In the genomic region with DNA sequence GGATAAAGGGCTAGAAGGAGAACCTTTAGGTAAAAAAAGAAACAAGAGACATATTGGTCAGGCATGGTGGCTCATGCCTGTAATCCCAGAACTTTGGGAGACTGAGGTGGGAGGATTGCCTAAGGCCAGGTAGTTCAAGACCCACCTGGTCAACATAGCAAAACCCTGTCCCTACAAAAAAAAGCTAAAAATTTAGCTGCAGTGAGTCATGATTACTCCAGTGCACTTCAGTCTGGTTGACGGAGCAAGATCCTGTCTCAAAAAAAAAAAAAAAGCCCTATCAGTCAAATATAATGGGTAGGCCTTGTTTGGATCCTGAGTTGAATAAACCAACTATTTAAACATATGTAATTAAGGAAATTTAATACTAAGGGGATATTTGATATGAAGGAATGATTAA, we compare ENCODE assay signal across 23 cellular contexts. TPM values are rescaled to one million over a fixed set of nuclear protein-coding genes. Genes with fewer than 3 reads are reported as not detected.
"Had no signal": no experiment of that assay in that cellular context is flagged by ENCODE, and none has a peak within 500 bp of the region (broad histone marks: within the 10 kb centered on the region; RNA-seq: fewer than 3 reads in every experiment).

No MANE protein-coding gene starts in this region.

- H3K9me3 Mint-ChIP-seq: activated CD4-positive, alpha-beta memory T cell treated with anti-CD3 and anti-CD28 coated beads for 36 hours; activated CD4-positive, alpha-beta T cell treated with anti-CD3 and anti-CD28 coated beads, Interleukin-2, amount 10 ng/mL, durations not matched to agents 7 days and 5 days; activated naive CD4-positive, alpha-beta T cell treated with anti-CD3 and anti-CD28 coated beads, Interleukin-2, amount 10 ng/mL, durations not matched to agents 7 days and 5 days; activated naive CD8-positive, alpha-beta T cell treated with anti-CD3 and anti-CD28 coated beads for 36 hours; activated T-helper 2 cell treated with anti-CD3 and anti-CD28 coated beads, Interferon-gamma antibody, Interleukin-2, Interleukin-4, amounts not matched to agents 10 μg/mL and 5 μg/mL and 100 μg/mL, durations not matched to agents 14 hours and 24 hours and 36 hours; T-helper 1 cell treated with Interleukin-12 subunit alpha and Interleukin-12 subunit beta and Interleukin-4 antibody, amounts not matched to agents 30 μg/mL and 1 μg/mL, for 36 hours had no signal

- H3K4me1 Mint-ChIP-seq: activated CD4-positive, alpha-beta T cell treated with anti-CD3 and anti-CD28 coated beads, Interleukin-2, amount 10 ng/mL, durations not matched to agents 7 days and 5 days; activated naive CD4-positive, alpha-beta T cell treated with anti-CD3 and anti-CD28 coated beads, Interleukin-2, amount 10 ng/mL, durations not matched to agents 7 days and 5 days; activated naive CD8-positive, alpha-beta T cell treated with anti-CD3 and anti-CD28 coated beads for 36 hours had no signal

- H3K4me3 Mint-ChIP-seq: activated CD4-positive, alpha-beta memory T cell treated with anti-CD3 and anti-CD28 coated beads for 36 hours; activated CD4-positive, alpha-beta T cell treated with anti-CD3 and anti-CD28 coated beads, Interleukin-2, amount 10 ng/mL, durations not matched to agents 7 days and 5 days; activated naive CD4-positive, alpha-beta T cell treated with anti-CD3 and anti-CD28 coated beads, Interleukin-2, amount 10 ng/mL, durations not matched to agents 7 days and 5 days; activated naive CD8-positive, alpha-beta T cell treated with anti-CD3 and anti-CD28 coated beads for 36 hours; T-helper 1 cell treated with Interleukin-12 subunit alpha and Interleukin-12 subunit beta and Interleukin-4 antibody, amounts not matched to agents 30 μg/mL and 1 μg/mL, for 36 hours had no signal

- H3K27me3 ChIP-seq: brain microvascular endothelial cell had no signal

- H3K36me3 ChIP-seq: brain microvascular endothelial cell had no signal

- H3K27ac Mint-ChIP-seq: activated CD4-positive, alpha-beta memory T cell treated with anti-CD3 and anti-CD28 coated beads for 36 hours; activated CD4-positive, alpha-beta T cell treated with anti-CD3 and anti-CD28 coated beads, Interleukin-2, amount 10 ng/mL, durations not matched to agents 7 days and 5 days; activated naive CD4-positive, alpha-beta T cell treated with anti-CD3 and anti-CD28 coated beads, Interleukin-2, amount 10 ng/mL, durations not matched to agents 7 days and 5 days; activated naive CD8-positive, alpha-beta T cell treated with anti-CD3 and anti-CD28 coated beads for 36 hours; activated T-helper 2 cell treated with anti-CD3 and anti-CD28 coated beads, Interferon-gamma antibody, Interleukin-2, Interleukin-4, amounts not matched to agents 10 μg/mL and 5 μg/mL and 100 μg/mL, durations not matched to agents 14 hours and 24 hours and 36 hours; T-helper 1 cell treated with Interleukin-12 subunit alpha and Interleukin-12 subunit beta and Interleukin-4 antibody, amounts not matched to agents 30 μg/mL and 1 μg/mL, for 36 hours had no signal

- H3K36me3 Mint-ChIP-seq: activated CD4-positive, alpha-beta memory T cell treated with anti-CD3 and anti-CD28 coated beads for 36 hours; activated naive CD4-positive, alpha-beta T cell treated with anti-CD3 and anti-CD28 coated beads, Interleukin-2, amount 10 ng/mL, durations not matched to agents 7 days and 5 days; activated naive CD8-positive, alpha-beta T cell treated with anti-CD3 and anti-CD28 coated beads for 36 hours had no signal

- DNase-seq: activated CD4-positive, alpha-beta memory T cell treated with anti-CD3 and anti-CD28 coated beads for 36 hours; activated CD4-positive, alpha-beta T cell treated with anti-CD3 and anti-CD28 coated beads, Interleukin-2, amount 10 ng/mL, durations not matched to agents 7 days and 5 days; activated CD4-positive, CD25-positive, alpha-beta regulatory T cell; activated CD8-positive, alpha-beta memory T cell treated with anti-CD3 and anti-CD28 coated beads for 24 hours; activated gamma-delta T cell treated with Interleukin-2 at 50 U/mL for 16 hours; activated naive CD4-positive, alpha-beta T cell treated with anti-CD3 and anti-CD28 coated beads, Interleukin-2, amount 10 ng/mL, durations not matched to agents 7 days and 5 days; activated naive CD8-positive, alpha-beta T cell treated with anti-CD3 and anti-CD28 coated beads for 36 hours; activated T-cell treated with anti-CD3 and anti-CD28 coated beads for 4 hours; activated T-cell treated with anti-CD3 and anti-CD28 coated beads, Interleukin-2, amount 50 U/mL, for 48 hours; brain microvascular endothelial cell; cerebellar nuclear complex; KG1; NCI-H1092; NCI-H1930; NCI-H446; NCI-H524; NCI-H748 treated with DMSO at 0.1 percent for 48 hours; RPMI8226; SHP77 treated with DMSO at 0.1 percent for 48 hours had no signal

- H3K27ac ChIP-seq: brain microvascular endothelial cell, VCaP had no signal

RNA-seq across cellular contexts. Expression of gene PPP1R36, which starts 54.2 kb away (rescaled TPM):
- total RNA-seq: activated T-helper 2 cell treated with anti-CD3 and anti-CD28 coated beads, Interferon-gamma antibody, Interleukin-2, Interleukin-4, amounts not matched to agents 10 μg/mL and 5 μg/mL and 100 μg/mL, durations not matched to agents 14 hours and 24 hours and 36 hours; SK-MEL-5 had no signal
